23 cellular contexts compared by ENCODE assay signal in the genomic region with DNA sequence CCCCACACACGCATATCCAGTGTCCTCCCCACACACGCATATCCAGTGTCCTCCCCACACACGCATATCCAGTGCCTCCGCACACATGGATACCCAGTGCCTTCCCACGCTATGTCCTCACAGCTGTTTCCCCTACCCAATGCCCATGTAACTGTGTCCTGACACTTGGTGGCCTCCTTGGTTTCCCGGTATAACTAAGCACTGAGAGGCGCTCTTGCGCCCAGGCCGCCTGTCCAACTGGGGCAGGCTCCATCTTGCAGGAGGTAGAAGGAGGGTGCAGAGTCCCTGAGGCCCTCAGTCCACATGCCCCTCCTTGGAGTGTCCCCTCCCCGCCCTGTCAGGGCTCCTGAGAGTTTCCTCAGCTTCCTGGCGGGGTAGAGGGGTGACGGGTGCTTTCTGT.
DNase-seq lines count a peak whose midpoint lies in the region; ATAC-seq, FAIRE-seq and TF ChIP-seq lines count a peak whose summit lies in the region.
"Had no signal": no experiment of that assay in that cellular context is flagged by ENCODE, and none has a peak within 500 bp of the region (broad histone marks: within the 10 kb centered on the region; RNA-seq: fewer than 3 reads in every experiment).

No MANE protein-coding gene starts in this region.

- no peak overlapping the region for H3K4me3 ChIP-seq in naive thymus-derived CD4-positive, alpha-beta T cell (ENCODE audit: low read length)
- H3K4me3 ChIP-seq in testis: no peak overlapping the region
- no peak overlapping the region for H3K4me3 ChIP-seq in right lobe of liver
- H3K4me3 ChIP-seq: A549, GM23338, HAP-1 had no signal

- peak overlapping the region; percentile 52 for H3K27ac Mint-ChIP-seq in CD4-positive, alpha-beta T cell
- peak overlapping the region; percentile 23 for H3K27ac Mint-ChIP-seq in dendritic cell treated with granulocyte-macrophage colony-stimulating factor and Interleukin-4, amounts not matched to agents 40 ng/mL and 50 ng/mL, for 4 days
- H3K27ac Mint-ChIP-seq in naive thymus-derived CD4-positive, alpha-beta T cell: peak overlapping the region in 8 of 9 donors; percentile 18 to 77 (median 65)
- no peak overlapping the region for H3K27ac Mint-ChIP-seq in HFFc6
- H3K27ac Mint-ChIP-seq: GM23338 had no signal

- FAIRE-seq in D721Med (lab: Jason Lieb, UNC): no peak
- FAIRE-seq: A549, GM12891, GM18507, H54 had no signal

- 86 to 99% methylated on average over 9 to 12 of the region's 12 CpGs for WGBS in testis, 2 donors
- 82% methylated on average over 8 of the region's 12 CpGs for WGBS in right lobe of liver (ENCODE audit: insufficient coverage, low coverage, low lambda C conversion rate, missing lambda C conversion rate)

- DNase-seq in CD4-positive, alpha-beta T cell: no peak
- DNase-seq in naive thymus-derived CD4-positive, alpha-beta T cell: no peak
- no peak for DNase-seq in testis
- no peak for DNase-seq in activated CD4-positive, alpha-beta T cell treated with anti-CD3 and anti-CD28 coated beads, Interleukin-2, amount 50 U/mL, for 4 hours
- no peak for DNase-seq in right lobe of liver
- no peak for DNase-seq in D721Med (ENCODE audit: insufficient read length, low spot score)
- DNase-seq in HFFc6: no peak
- DNase-seq: 8988T; ACHN; AML-193; BE2C; C1 segment of cervical spinal cord; CD8-positive, alpha-beta memory T cell; DMS53; DMS79 treated with DMSO at 0.1 percent for 48 hours; GF-D8 had no signal

- no peaks in the 10 kb centered on the region for H3K9me3 Mint-ChIP-seq in CD4-positive, alpha-beta T cell
- H3K9me3 Mint-ChIP-seq in dendritic cell treated with granulocyte-macrophage colony-stimulating factor and Interleukin-4, amounts not matched to agents 40 ng/mL and 50 ng/mL, for 4 days: peaks cover 13% of the 10 kb centered on the region
- peaks cover 0 to 8% (median 0%) of the 10 kb centered on the region in 11 donors for H3K9me3 Mint-ChIP-seq in naive thymus-derived CD4-positive, alpha-beta T cell
- peaks cover 44% of the 10 kb centered on the region for H3K9me3 Mint-ChIP-seq in HFFc6
- H3K9me3 Mint-ChIP-seq: CD8-positive, alpha-beta memory T cell had no signal

- no peak for ATAC-seq in CD4-positive, alpha-beta T cell (ENCODE audit: poor library complexity)
- no peak for ATAC-seq in naive thymus-derived CD4-positive, alpha-beta T cell
- ATAC-seq in right lobe of liver: no peak
- ATAC-seq: A549, GM23338 had no signal

- intact Hi-C loops in CD4-positive, alpha-beta T cell (cut with DNase I, micrococcal nuclease): loop anchor here in 1 of 2 experiments (10.0 kb wide), 1 partner anchor 238 kb away; no protein-coding TSS in a partner anchor
- intact Hi-C loops in dendritic cell treated with granulocyte-macrophage colony-stimulating factor and Interleukin-4, amounts not matched to agents 40 ng/mL and 50 ng/mL, for 4 days (cut with micrococcal nuclease): no loop called here
- intact Hi-C loops in naive thymus-derived CD4-positive, alpha-beta T cell (cut with micrococcal nuclease): loop anchor here in 1 of 2 donors (10.0 kb wide), 1 partner anchor 1102 kb away; no protein-coding TSS in a partner anchor
- intact Hi-C loops in testis (cut with DNase I; ENCODE audit: low total_unique reads): no loop called here
- intact Hi-C loops in right lobe of liver (cut with DNase I): loop anchor here (10.0 kb wide), 1 partner anchor 438 kb away; no protein-coding TSS in a partner anchor

- no peaks in the 10 kb centered on the region for H3K36me3 Mint-ChIP-seq in CD4-positive, alpha-beta T cell (ENCODE audit: low read depth)
- no peaks in the 10 kb centered on the region for H3K36me3 Mint-ChIP-seq in dendritic cell treated with granulocyte-macrophage colony-stimulating factor and Interleukin-4, amounts not matched to agents 40 ng/mL and 50 ng/mL, for 4 days (ENCODE audit: low read depth)
- peaks cover 0 to 7% (median 0%) of the 10 kb centered on the region in 5 donors for H3K36me3 Mint-ChIP-seq in naive thymus-derived CD4-positive, alpha-beta T cell
- peaks cover 5% of the 10 kb centered on the region for H3K36me3 Mint-ChIP-seq in HFFc6 (ENCODE audit: low read depth)
- H3K36me3 Mint-ChIP-seq: CD8-positive, alpha-beta memory T cell had no signal

- TF ChIP-seq POLR2A in testis (IDR thresholded peaks at IDR 0.05): no peak
- TF ChIP-seq POLR2A in right lobe of liver (IDR thresholded peaks at IDR 0.05): no peak

- POLR2A ChIA-PET in CD4-positive, alpha-beta T cell (lab: Charles Lee): interaction anchor here (1.2 kb wide), 1 partner anchor 49 kb away, joined by 3 read pairs; no protein-coding TSS in a partner anchor
- POLR2A ChIA-PET in naive thymus-derived CD4-positive, alpha-beta T cell (lab: Charles Lee): interaction anchor here (1.2 to 3.9 kb wide), 3 partner anchors 11 to 45 kb away, joined by 4 to 25 read pairs (median 6); no protein-coding TSS in a partner anchor

- H3K4me3 Mint-ChIP-seq in CD4-positive, alpha-beta T cell: no peak overlapping the region
- no peak overlapping the region for H3K4me3 Mint-ChIP-seq in dendritic cell treated with granulocyte-macrophage colony-stimulating factor and Interleukin-4, amounts not matched to agents 40 ng/mL and 50 ng/mL, for 4 days
- peak overlapping the region in 2 of 10 donors; percentile 48 to 63 for H3K4me3 Mint-ChIP-seq in naive thymus-derived CD4-positive, alpha-beta T cell
- H3K4me3 Mint-ChIP-seq in HFFc6: no peak overlapping the region
- H3K4me3 Mint-ChIP-seq: CD8-positive, alpha-beta memory T cell; GM23338 had no signal

- H3K9me3 ChIP-seq in CD4-positive, alpha-beta T cell (ENCODE audit: control insufficient read depth, low read length): no peaks in the 10 kb centered on the region
- no peaks in the 10 kb centered on the region for H3K9me3 ChIP-seq in naive thymus-derived CD4-positive, alpha-beta T cell (ENCODE audit: control insufficient read depth in 2 of 3, low read length in 3 of 3)
- H3K9me3 ChIP-seq in testis (no peaks in the 10 kb centered on the region), right lobe of liver (no peaks in the 10 kb centered on the region)
- H3K9me3 ChIP-seq: A549, BE2C, HAP-1 had no signal

- H3K4me1 Mint-ChIP-seq in CD4-positive, alpha-beta T cell (ENCODE audit: low read depth): peaks cover 44% of the 10 kb centered on the region
- H3K4me1 Mint-ChIP-seq in dendritic cell treated with granulocyte-macrophage colony-stimulating factor and Interleukin-4, amounts not matched to agents 40 ng/mL and 50 ng/mL, for 4 days (ENCODE audit: low read depth): peaks cover 26% of the 10 kb centered on the region
- peaks cover 14 to 53% (median 44%) of the 10 kb centered on the region in 7 donors for H3K4me1 Mint-ChIP-seq in naive thymus-derived CD4-positive, alpha-beta T cell
- H3K4me1 Mint-ChIP-seq in HFFc6 (ENCODE audit: low read depth): no peaks in the 10 kb centered on the region
- H3K4me1 Mint-ChIP-seq: GM23338 had no signal

- TF ChIP-seq CTCF in CD4-positive, alpha-beta T cell (IDR thresholded peaks at IDR 0.05): no peak
- TF ChIP-seq CTCF in testis (IDR thresholded peaks at IDR 0.05) (no peak), right lobe of liver (IDR thresholded peaks at IDR 0.05) (no peak), D721Med (IDR thresholded peaks at IDR 0.05; ENCODE audit: insufficient read depth, missing control alignments) (no peak), HFFc6 (IDR thresholded peaks at IDR 0.05) (no peak)

- no peaks in the 10 kb centered on the region for H3K36me3 ChIP-seq in naive thymus-derived CD4-positive, alpha-beta T cell (ENCODE audit: control insufficient read depth in 2 of 3, insufficient read depth in 3 of 3, low read length in 3 of 3)
- H3K36me3 ChIP-seq in testis (ENCODE audit: low read depth, missing control alignments) (no peaks in the 10 kb centered on the region), right lobe of liver (no peaks in the 10 kb centered on the region)
- H3K36me3 ChIP-seq: BE2C, HAP-1 had no signal

- H3K27ac ChIP-seq in CD4-positive, alpha-beta T cell (ENCODE audit: low read depth, low read length): no peak overlapping the region
- no peak overlapping the region for H3K27ac ChIP-seq in naive thymus-derived CD4-positive, alpha-beta T cell (ENCODE audit: low read depth, low read length)
- H3K27ac ChIP-seq in testis: peak overlapping the region; percentile 72 to 90
- no peak overlapping the region for H3K27ac ChIP-seq in right lobe of liver
- H3K27ac ChIP-seq: A549 had no signal

- H3K4me1 ChIP-seq in naive thymus-derived CD4-positive, alpha-beta T cell (ENCODE audit: control insufficient read depth in 2 of 2, insufficient read depth in 2 of 2, low read length in 2 of 2): peaks cover 0 to 34% of the 10 kb centered on the region in 2 donors
- peaks cover 36% of the 10 kb centered on the region for H3K4me1 ChIP-seq in testis
- H3K4me1 ChIP-seq in right lobe of liver: no peaks in the 10 kb centered on the region
- H3K4me1 ChIP-seq: A549, BE2C, HAP-1 had no signal

- CTCF ChIA-PET in CD4-positive, alpha-beta T cell (lab: Charles Lee): no interaction called here
- CTCF ChIA-PET in naive thymus-derived CD4-positive, alpha-beta T cell (lab: Charles Lee): no interaction called here

- no peaks in the 10 kb centered on the region for H3K27me3 Mint-ChIP-seq in CD4-positive, alpha-beta T cell
- peaks cover 51% of the 10 kb centered on the region for H3K27me3 Mint-ChIP-seq in dendritic cell treated with granulocyte-macrophage colony-stimulating factor and Interleukin-4, amounts not matched to agents 40 ng/mL and 50 ng/mL, for 4 days
- H3K27me3 Mint-ChIP-seq in naive thymus-derived CD4-positive, alpha-beta T cell: peaks cover 0 to 3% (median 0%) of the 10 kb centered on the region in 5 donors
- H3K27me3 Mint-ChIP-seq in HFFc6 (ENCODE audit: insufficient read depth): no peaks in the 10 kb centered on the region

- no peaks in the 10 kb centered on the region for H3K27me3 ChIP-seq in CD4-positive, alpha-beta T cell (ENCODE audit: control insufficient read depth, insufficient read depth, low read length)
- H3K27me3 ChIP-seq in naive thymus-derived CD4-positive, alpha-beta T cell (ENCODE audit: control insufficient read depth in 2 of 2, insufficient read depth in 2 of 2, low read length in 2 of 2): no peaks in the 10 kb centered on the region
- H3K27me3 ChIP-seq in testis (no peaks in the 10 kb centered on the region), right lobe of liver (no peaks in the 10 kb centered on the region)
- H3K27me3 ChIP-seq: BE2C had no signal

Comparison
In these comparisons a context has a peak if more than half of its experiments do, and no peak if none do; other contexts are left out.
1. H3K27ac ChIP-seq: peak in testis (2 of 2); none in CD4-positive, alpha-beta T cell (single experiment), naive thymus-derived CD4-positive, alpha-beta T cell (single experiment) and right lobe of liver (0 of 3).
2. intact Hi-C loops: an anchor here in right lobe of liver (10.0 kb wide); none called in dendritic cell treated with granulocyte-macrophage colony-stimulating factor and Interleukin-4, amounts not matched to agents 40 ng/mL and 50 ng/mL, for 4 days and testis.